22 cellular contexts compared by ENCODE assay signal in the genomic region with DNA sequence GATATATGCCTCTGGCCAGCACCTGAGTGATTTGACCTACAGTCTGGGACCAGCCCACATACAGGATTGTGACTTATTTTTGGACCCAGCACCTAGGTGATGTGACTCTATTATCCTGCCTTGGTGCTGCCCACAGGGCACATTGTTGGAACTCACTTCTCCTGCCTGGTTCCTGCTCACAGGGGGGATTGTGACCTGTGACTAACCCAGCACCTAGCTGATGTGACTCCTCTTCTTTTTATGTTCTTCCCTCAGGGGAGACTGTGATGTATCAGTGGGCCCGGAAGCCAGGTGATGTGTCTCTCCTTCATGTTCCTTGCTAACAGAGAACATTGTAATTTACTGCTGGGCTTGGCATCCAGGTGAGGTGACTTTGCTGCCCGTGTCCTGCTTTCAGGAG.
DNase-seq lines count a peak whose midpoint lies in the region; ATAC-seq and TF ChIP-seq lines count a peak whose summit lies in the region.
"Had no signal": no experiment of that assay in that cellular context is flagged by ENCODE, and none has a peak within 500 bp of the region (broad histone marks: within the 10 kb centered on the region; RNA-seq: fewer than 3 reads in every experiment).

No MANE protein-coding gene starts in this region.

- no peaks in the 10 kb centered on the region for H3K9me2 ChIP-seq in PC-3 (replicated peaks; ENCODE audit: low read length)

- H3K4me1 ChIP-seq in PC-3 (ENCODE audit: insufficient read depth, low read length) (peaks cover 32% of the 10 kb centered on the region), smooth muscle cell (ENCODE audit: low read depth) (no peaks in the 10 kb centered on the region), stomach (no peaks in the 10 kb centered on the region)
- H3K4me1 ChIP-seq: BE2C, BLaER1 had no signal

- H3K9ac ChIP-seq in PC-3 (ENCODE audit: low read length) (no peak overlapping the region), smooth muscle cell (ENCODE audit: low read depth) (no peak overlapping the region)
- H3K9ac ChIP-seq: BLaER1 had no signal

- CTCF ChIA-PET in PC-3 (lab: Charles Lee) = no interaction called here

- no peak for TF ChIP-seq CTCF in PC-3 (conservative IDR thresholded peaks at IDR 0.05; ENCODE audit: low read depth, low read length)
- TF ChIP-seq CTCF in smooth muscle cell (IDR thresholded peaks at IDR 0.05; ENCODE audit: borderline replicate concordance, insufficient read depth, poor library complexity, severe bottlenecking) = no peak
- no peak for TF ChIP-seq CTCF in stomach (IDR thresholded peaks at IDR 0.05)

- ATAC-seq in PC-3 = no peak
- no peak for ATAC-seq in HG03432 (IDR thresholded peaks at IDR 0.05; ENCODE audit: unreplicated experiment)
- ATAC-seq: GM12878 had no signal

- no peak for TF ChIP-seq POLR2A in stomach (IDR thresholded peaks at IDR 0.05)

- BruUV-seq in PC-3 (replicated peaks; lab: Mats Ljungman, UMichigan) = no TSS peak

- DNase-seq in PC-3 (no peak), epithelial cell of prostate (ENCODE audit: low read depth, low spot score) (no peak), smooth muscle cell (lab: John Stamatoyannopoulos, UW; ENCODE audit: unreplicated experiment) (no peak), stomach (no peak)
- DNase-seq in stimulated activated CD4-positive, alpha-beta T cell treated with anti-CD3 and anti-CD28 coated beads, Interleukin-2, amount 100 ng/mL, for 24 hours = no peak
- DNase-seq: 8988T; ACHN; BE2C; C1 segment of cervical spinal cord; CD4-positive, alpha-beta memory T cell; CD4-positive, CD25-positive, alpha-beta regulatory T cell; CD8-positive, alpha-beta memory T cell; COR-L47; DMS 273 treated with DMSO at 0.1 percent for 48 hours; DMS153; DMS53; DMS79; DND-41; GDM1 had no signal

- no peak overlapping the region for H3K4me2 ChIP-seq in PC-3 (ENCODE audit: low read length)
- H3K4me2 ChIP-seq in smooth muscle cell = no peak overlapping the region
- H3K4me2 ChIP-seq: BLaER1 had no signal

- H3K4me3 ChIP-seq in PC-3 (ENCODE audit: low read length) = no peak overlapping the region
- no peak overlapping the region for H3K4me3 ChIP-seq in smooth muscle cell
- no peak overlapping the region for H3K4me3 ChIP-seq in stomach
- H3K4me3 ChIP-seq: BLaER1, GM12878 had no signal

- H3K27ac ChIP-seq in PC-3 (ENCODE audit: low read length) (peak overlapping the region; percentile 84), epithelial cell of prostate (peak overlapping the region; percentile 60), smooth muscle cell (ENCODE audit: low read depth) (peak overlapping the region; percentile 42), stomach (no peak overlapping the region)
- H3K27ac ChIP-seq: BLaER1 had no signal

- no peak overlapping the region for H2AFZ ChIP-seq in PC-3 (ENCODE audit: low read length)
- H2AFZ ChIP-seq in smooth muscle cell (ENCODE audit: low read depth) = no peak overlapping the region

- no peak for TF ChIP-seq EP300 in stomach (IDR thresholded peaks at IDR 0.05)

- POLR2A ChIA-PET in PC-3 (lab: Charles Lee; ENCODE audit: unreplicated experiment) = no interaction called here

- H3K36me3 ChIP-seq in PC-3 (ENCODE audit: low read depth, low read length) = no peaks in the 10 kb centered on the region
- H3K36me3 ChIP-seq in smooth muscle cell (ENCODE audit: low read depth) = no peaks in the 10 kb centered on the region
- H3K36me3 ChIP-seq in stomach = peaks cover 0 to 7% (median 0%) of the 10 kb centered on the region in 4 donors
- H3K36me3 ChIP-seq: BE2C, BLaER1 had no signal

- H3K79me2 ChIP-seq in PC-3 (ENCODE audit: low read length) (no peaks in the 10 kb centered on the region), smooth muscle cell (ENCODE audit: low read depth) (no peaks in the 10 kb centered on the region)

- H3K27me3 ChIP-seq in PC-3 (ENCODE audit: low read length) = no peaks in the 10 kb centered on the region
- no peaks in the 10 kb centered on the region for H3K27me3 ChIP-seq in smooth muscle cell (ENCODE audit: low read depth)
- no peaks in the 10 kb centered on the region for H3K27me3 ChIP-seq in stomach
- H3K27me3 ChIP-seq: BE2C, BLaER1 had no signal

- H3F3A ChIP-seq in PC-3 (ENCODE audit: low read length, unreplicated experiment) (no peaks in the 10 kb centered on the region), smooth muscle cell (ENCODE audit: low read depth) (no peaks in the 10 kb centered on the region)

- H3K9me3 ChIP-seq in PC-3 (ENCODE audit: low read length) (peaks cover 9% of the 10 kb centered on the region; the same call in 1 of the 2 replicates), smooth muscle cell (replicated peaks; ENCODE audit: low read depth) (no peaks in the 10 kb centered on the region), stomach (peaks cover 0 to 41% (median 11%) of the 10 kb centered on the region in 4 donors)
- H3K9me3 ChIP-seq: BE2C, BLaER1 had no signal

- intact Hi-C loops in PC-3 (cut with micrococcal nuclease) = no loop called here
- intact Hi-C loops in stomach (cut with DNase I; ENCODE audit: low total_unique reads) = no loop called here

- no peaks in the 10 kb centered on the region for H4K20me1 ChIP-seq in PC-3 (ENCODE audit: low read length)
- no peaks in the 10 kb centered on the region for H4K20me1 ChIP-seq in smooth muscle cell (ENCODE audit: low read depth)
- H4K20me1 ChIP-seq: BLaER1 had no signal

- WGBS in smooth muscle cell (ENCODE audit: low lambda C conversion rate) = 85% methylated on average over 2 of the region's 2 CpGs
- 76 to 88% (median 80%) methylated on average over 2 of the region's 2 CpGs for WGBS in stomach, 5 donors

Comparison
In these comparisons a context has a peak if more than half of its experiments do, and no peak if none do; other contexts are left out.
1. H3K27ac ChIP-seq: peak in PC-3 (single experiment), epithelial cell of prostate (single experiment) and smooth muscle cell (single experiment); none in stomach (0 of 5).